In genomic region chr14:99971929-99972747, GRCh38 we compare ENCODE assay signal across 8 cellular contexts.
DNase-seq lines count a peak whose midpoint lies in the region; ATAC-seq and TF ChIP-seq lines count a peak whose summit lies in the region.

No MANE protein-coding gene starts in this region.

- H3K27ac ChIP-seq in AG04450 (ENCODE audit: low read depth, low read length) = no peak overlapping the region
- peak overlapping the region; percentile 46; the same call in 1 of the 2 replicates for H3K27ac ChIP-seq in IMR-90 (ENCODE audit: insufficient read depth, low read length)
- H3K27ac ChIP-seq in trophoblast cell (ENCODE audit: low read depth, low read length) = no peak overlapping the region

- TF ChIP-seq CTCF in AG04450 (IDR thresholded peaks at IDR 0.05; ENCODE audit: low read depth, low read length) (no peak), IMR-90 (conservative IDR thresholded peaks at IDR 0.05; ENCODE audit: low read depth, low read length) (no peak), fibroblast of mammary gland (conservative IDR thresholded peaks at IDR 0.05; ENCODE audit: control insufficient read depth, insufficient read depth, low read depth, low read length) (no peak)

- H3K4me3 ChIP-seq in AG04450 (ENCODE audit: low read depth, low read length) (peak overlapping the region; percentile 85), IMR-90 (ENCODE audit: insufficient read depth, low read depth, low read length) (peak overlapping the region; percentile 96), fibroblast of mammary gland (ENCODE audit: control insufficient read depth, low read depth, low read length) (peak overlapping the region; percentile 78), trophoblast cell (ENCODE audit: low read depth, low read length) (peak overlapping the region; percentile 86)

- intact Hi-C loops in IMR-90 (cut with micrococcal nuclease) = no loop called here

- peak overlapping the region; percentile 38 for H3K9ac ChIP-seq in IMR-90 (ENCODE audit: low read depth, low read length)
- H3K9ac ChIP-seq in trophoblast cell (ENCODE audit: low read length) = no peak overlapping the region

- no peak overlapping the region for H2BK20ac ChIP-seq in IMR-90 (ENCODE audit: low read depth, low read length)

- ATAC-seq in GM19043 (IDR thresholded peaks at IDR 0.05; ENCODE audit: low read depth, unreplicated experiment) = peak; percentile 23
- ATAC-seq in IMR-90 (ENCODE audit: low read depth) = peak; percentile 25

- H2BK15ac ChIP-seq in IMR-90 (ENCODE audit: low read depth, low read length) = no peak overlapping the region

- H4K12ac ChIP-seq in trophoblast cell (ENCODE audit: low read depth, low read length) = peak overlapping the region; percentile 76

- no peak overlapping the region for H2AK5ac ChIP-seq in IMR-90 (ENCODE audit: low read depth, low read length)
- peak overlapping the region; percentile 69 for H2AK5ac ChIP-seq in trophoblast cell (ENCODE audit: low read length)

- no peak for TF ChIP-seq RAD21 in IMR-90 (IDR thresholded peaks at IDR 0.05; ENCODE audit: low read length)

- no peak overlapping the region for H4K5ac ChIP-seq in IMR-90 (ENCODE audit: low read depth, low read length)

- H3K79me2 ChIP-seq in trophoblast cell (ENCODE audit: control insufficient read depth, insufficient read depth, low read length, poor library complexity) = peaks cover 8% of the 10 kb centered on the region

- in situ Hi-C loops in IMR-90 (cut with MboI; ENCODE audit: low sequenced_read_pairs) = no loop called here

- H2BK5ac ChIP-seq in IMR-90 (ENCODE audit: low read depth, low read length, poor library complexity, severe bottlenecking) (no peak overlapping the region), trophoblast cell (ENCODE audit: low read depth, low read length, poor library complexity) (no peak overlapping the region)

- peak overlapping the region; percentile 58 for H2BK12ac ChIP-seq in trophoblast cell (ENCODE audit: low read length)

- POLR2A ChIA-PET in AG04450 (lab: Yijun Ruan, JAX) = interaction anchor here (1.1 kb wide), 1 partner anchor 66 kb away, joined by 6 read pairs; no protein-coding TSS in a partner anchor
- POLR2A ChIA-PET in IMR-90 (lab: Charles Lee; ENCODE audit: unreplicated experiment) = no interaction called here

- H3K27me3 ChIP-seq in AG04450 (ENCODE audit: control insufficient read depth, insufficient read depth, low read length) (no peaks in the 10 kb centered on the region), IMR-90 (ENCODE audit: control insufficient read depth, insufficient read depth, low read length) (no peaks in the 10 kb centered on the region), trophoblast cell (ENCODE audit: insufficient read depth, low read length) (no peaks in the 10 kb centered on the region)

- 0% methylated on average over 13 of the region's 81 CpGs; no CpG with 5 or more reads in 1 of the 2 experiments for WGBS in IMR-90 (ENCODE audit: extremely low coverage in 2 of 2, insufficient read length in 1 of 2), 2 experiments
- WGBS in trophoblast cell (ENCODE audit: extremely low coverage, insufficient coverage, insufficient read length) = no CpG with 5 or more reads among the region's 81 CpGs

- H3K79me1 ChIP-seq in IMR-90 (ENCODE audit: low read depth in 1 of 2, low read length in 2 of 2) (peaks cover 13 to 24% of the 10 kb centered on the region in 2 experiments), trophoblast cell (ENCODE audit: low read length) (peaks cover 7% of the 10 kb centered on the region)

- H3K14ac ChIP-seq in IMR-90 (replicated peaks; ENCODE audit: low read depth, low read length) (peak overlapping the region; percentile 7; the same call in 1 of the 2 replicates), trophoblast cell (ENCODE audit: low read length) (peak overlapping the region; percentile 97)

- CTCF ChIA-PET in AG04450 (lab: Charles Lee) (interaction anchor here (0.5 to 2.4 kb wide), 4 partner anchors 11 to 139 kb away, joined by 3 to 11 read pairs (median 6); no protein-coding TSS in a partner anchor), IMR-90 (lab: Yijun Ruan, JAX) (interaction anchor here (0.6 to 0.7 kb wide), 2 partner anchors 43 to 188 kb away, joined by 3 read pairs; partner anchors contain the start of gene DEGS2)

- TF ChIP-seq POLR2A in IMR-90 (IDR thresholded peaks at IDR 0.05; ENCODE audit: low read depth, low read length) = no peak

- H2BK120ac ChIP-seq in IMR-90 (ENCODE audit: low read depth, low read length) (no peak overlapping the region), trophoblast cell (ENCODE audit: insufficient read depth, low read length, poor library complexity) (peak overlapping the region; percentile 71)

- no peak overlapping the region for H3K23ac ChIP-seq in IMR-90 (ENCODE audit: low read depth, low read length)
- no peak overlapping the region for H3K23ac ChIP-seq in trophoblast cell (ENCODE audit: low read length)

- peaks cover 8% of the 10 kb centered on the region for H3K4me1 ChIP-seq in IMR-90 (ENCODE audit: control insufficient read depth, insufficient read depth, low read length)
- H3K4me1 ChIP-seq in trophoblast cell (ENCODE audit: control insufficient read depth in 1 of 2, insufficient read depth in 2 of 2, low read length in 2 of 2) = peaks cover 3 to 6% of the 10 kb centered on the region in 2 experiments

- H4K20me1 ChIP-seq in IMR-90 (ENCODE audit: insufficient read depth, low read length) = 0 out of 2 replicates have a peak, but pooled peaks cover 5% of the 10 kb centered on the region

- dilution Hi-C loops in IMR-90 (cut with HindIII; ENCODE audit: low sequenced_read_pairs, unreplicated experiment) = no loop called here

- H2AFZ ChIP-seq in IMR-90 (replicated peaks; ENCODE audit: low read length, poor library complexity) (peak overlapping the region; percentile 89), trophoblast cell (ENCODE audit: insufficient read depth, low read length, poor library complexity) (peak overlapping the region; percentile 79)

- H3K9me3 ChIP-seq in AG04450 (ENCODE audit: control insufficient read depth, insufficient read depth, low read length) (peaks cover 14% of the 10 kb centered on the region), IMR-90 (ENCODE audit: control insufficient read depth, insufficient read depth, low read length) (peaks cover 9% of the 10 kb centered on the region), trophoblast cell (ENCODE audit: insufficient read depth, low read depth, low read length) (peaks cover 13% of the 10 kb centered on the region)

- H3K4me2 ChIP-seq in IMR-90 (ENCODE audit: low read depth, low read length) = peak overlapping the region; percentile 97
- H3K4me2 ChIP-seq in trophoblast cell (ENCODE audit: low read length) = peak overlapping the region; percentile 72

- 0 out of 2 replicates have a peak, but pooled peaks cover 7% of the 10 kb centered on the region for H3K9me1 ChIP-seq in IMR-90 (ENCODE audit: insufficient read depth, low read length)

- no peak overlapping the region for H3K56ac ChIP-seq in IMR-90 (ENCODE audit: extremely low read depth, insufficient read depth, low read length)

- H3K18ac ChIP-seq in IMR-90 (ENCODE audit: low read depth, low read length) = no peak overlapping the region
- H3K18ac ChIP-seq in trophoblast cell (ENCODE audit: low read length) = peak overlapping the region; percentile 94

- no TSS peak for BruUV-seq in IMR-90 (replicated peaks; lab: Mats Ljungman, UMichigan)

- no peak overlapping the region for H4K91ac ChIP-seq in IMR-90 (ENCODE audit: insufficient read depth, low read depth, low read length)
- peak overlapping the region; percentile 77 for H4K91ac ChIP-seq in trophoblast cell (ENCODE audit: low read depth, low read length)

- no peaks in the 10 kb centered on the region; the same call in 1 of the 2 replicates for H3K36me3 ChIP-seq in IMR-90 (ENCODE audit: control insufficient read depth, insufficient read depth, low read length)
- H3K36me3 ChIP-seq in trophoblast cell (ENCODE audit: control insufficient read depth in 1 of 2, insufficient read depth in 2 of 2, low read length in 2 of 2) = no peaks in the 10 kb centered on the region

- H3K4ac ChIP-seq in IMR-90 (ENCODE audit: low read depth, low read length) (0 out of 2 replicates have a peak overlapping the region, but pooled peaks have one; percentile 35), trophoblast cell (ENCODE audit: low read depth, low read length) (peak overlapping the region; percentile 90)

- peak overlapping the region; percentile 2 to 35; a peak in 1 of 4 replicates for H4K8ac ChIP-seq in IMR-90 (ENCODE audit: low read depth in 2 of 2, low read length in 2 of 2)
- H4K8ac ChIP-seq in trophoblast cell (ENCODE audit: low read depth, low read length) = peak overlapping the region; percentile 81

- DNase-seq in AG04450 (ENCODE audit: low read depth, low spot score) (no peak), IMR-90 (peak; percentile 21), fibroblast of mammary gland (ENCODE audit: low read depth) (no peak), trophoblast cell (peak in 1 of 2 donors; percentile 28), SHP77 treated with DMSO at 0.1 percent for 48 hours (lab: John Stamatoyannopoulos, UW) (no peak), NCI-H187 treated with DMSO at 0.1 percent for 48 hours (lab: John Stamatoyannopoulos, UW) (no peak)
- DNase-seq in activated CD8-positive, alpha-beta memory T cell treated with anti-CD3 and anti-CD28 coated beads for 24 hours = peak; percentile 74

- no peak overlapping the region for H2AK9ac ChIP-seq in IMR-90 (replicated peaks; ENCODE audit: low read depth, low read length, poor library complexity)

TF ChIP-seq in IMR-90, 13 proteins besides CTCF, POLR2A, EP300 and RAD21 (continues in another document):
- TF ChIP-seq CHD1 (IDR thresholded peaks at IDR 0.05; ENCODE audit: low read depth, low read length) = no peak
- TF ChIP-seq RCOR1 (IDR thresholded peaks at IDR 0.05; ENCODE audit: insufficient replicate concordance, low read length) = no peak
- TF ChIP-seq RFX5 (IDR thresholded peaks at IDR 0.05; ENCODE audit: low read depth, low read length) = no peak
- no peak for TF ChIP-seq NFE2L2 (IDR thresholded peaks at IDR 0.05; ENCODE audit: low read depth, low read length)
- TF ChIP-seq FOS (IDR thresholded peaks at IDR 0.05; ENCODE audit: low read depth, low read length) = no peak
- TF ChIP-seq MXI1 (IDR thresholded peaks at IDR 0.05; ENCODE audit: borderline replicate concordance, low read depth, low read length) = no peak
- TF ChIP-seq USF2 (IDR thresholded peaks at IDR 0.05; ENCODE audit: low read depth, low read length) = no peak
- no peak for TF ChIP-seq BHLHE40 (IDR thresholded peaks at IDR 0.05; ENCODE audit: low read depth, low read length)
- TF ChIP-seq SMC3 (IDR thresholded peaks at IDR 0.05; ENCODE audit: low read depth, low read length) = no peak

Comparison
In these comparisons a context has a peak if more than half of its experiments do, and no peak if none do; other contexts are left out.
1. DNase-seq: peak in IMR-90 (single experiment) and activated CD8-positive, alpha-beta memory T cell treated with anti-CD3 and anti-CD28 coated beads for 24 hours (single experiment); none in AG04450 (single experiment), fibroblast of mammary gland (single experiment), SHP77 treated with DMSO at 0.1 percent for 48 hours (single experiment) and NCI-H187 treated with DMSO at 0.1 percent for 48 hours (single experiment).
2. Peak in every context shown above with its lines, with median percentiles within 50 percentile points of each other: H3K4me3 ChIP-seq.